Comparison of ENCODE assay signal across 24 cellular contexts in the genomic region with DNA sequence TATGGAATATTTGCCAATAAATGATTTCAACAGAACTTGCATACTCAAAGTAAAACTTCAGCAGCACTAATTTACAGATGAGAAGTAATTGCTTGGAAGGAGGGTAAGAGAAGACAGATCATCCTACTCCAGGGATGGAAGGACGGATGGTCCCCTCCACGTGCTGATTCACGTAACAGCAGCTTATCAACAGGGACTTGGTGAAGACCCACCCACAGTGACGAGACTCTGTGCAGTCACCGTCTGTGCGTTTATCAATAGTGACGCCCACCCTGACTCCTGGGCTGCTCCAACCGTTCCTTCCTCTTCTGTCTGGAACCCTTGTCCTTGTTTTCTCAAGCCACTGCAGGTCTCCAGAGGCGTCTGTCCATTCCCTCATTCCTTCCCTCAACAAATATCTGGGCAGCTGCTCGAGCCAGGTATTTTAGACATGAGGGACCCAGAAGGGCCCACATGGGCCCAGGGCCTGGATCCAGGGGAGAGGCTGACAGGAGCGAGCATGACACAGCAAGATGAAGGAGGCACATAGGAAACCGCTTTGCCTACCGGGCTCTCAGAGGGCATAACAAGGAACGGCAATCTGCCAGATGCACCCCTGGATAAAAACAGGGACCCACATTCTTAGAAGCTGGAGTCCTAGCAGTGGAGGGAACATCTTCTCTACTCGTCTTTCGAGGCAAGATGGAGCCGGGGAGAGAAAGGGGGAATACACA. TPM values are rescaled to one million over a fixed set of nuclear protein-coding genes. Genes with fewer than 3 reads are reported as not detected.
A peak's percentile ranks its signal among the peaks of the same experiment; 100 is the strongest.
DNase-seq lines count a peak whose midpoint lies in the region; ATAC-seq, FAIRE-seq and TF ChIP-seq lines count a peak whose summit lies in the region.
"Had no signal": no experiment of that assay in that cellular context is flagged by ENCODE, and none has a peak within 500 bp of the region (broad histone marks: within the 10 kb centered on the region; RNA-seq: fewer than 3 reads in every experiment).

No MANE protein-coding gene starts in this region.

- no peak for ATAC-seq in body of pancreas
- ATAC-seq: CD8-positive, alpha-beta T cell had no signal

- H2BK12ac ChIP-seq in mesenchymal stem cell (ENCODE audit: low read length in 2 of 2), result no peak overlapping the region

- H3K79me1 ChIP-seq in mesenchymal stem cell (replicated peaks; ENCODE audit: low read length, poor library complexity, severe bottlenecking), result no peaks in the 10 kb centered on the region

- TF ChIP-seq CTCF in body of pancreas (IDR thresholded peaks at IDR 0.05) (no peak), kidney (IDR thresholded peaks at IDR 0.05; ENCODE audit: borderline replicate concordance, extremely low read depth, insufficient read depth) (no peak)

- no peak overlapping the region for H2BK15ac ChIP-seq in mesenchymal stem cell (ENCODE audit: low read depth, poor library complexity, severe bottlenecking)

- H3K9ac ChIP-seq in SK-N-MC (ENCODE audit: insufficient read length) (no peak overlapping the region), mesenchymal stem cell (ENCODE audit: low read length) (peak overlapping the region; percentile 50), kidney (ENCODE audit: low read length in 2 of 2) (no peak overlapping the region)

- H3K9me3 ChIP-seq in SK-N-MC (ENCODE audit: low read depth, low read length), result no peaks in the 10 kb centered on the region
- H3K9me3 ChIP-seq in mesenchymal stem cell (ENCODE audit: control insufficient read depth, low read length), result no peaks in the 10 kb centered on the region
- H3K9me3 ChIP-seq in body of pancreas, result no peaks in the 10 kb centered on the region
- H3K9me3 ChIP-seq in kidney (ENCODE audit: control insufficient read depth in 1 of 2, low read length in 2 of 2), result no peaks in the 10 kb centered on the region
- H3K9me3 ChIP-seq: Peyer's patch had no signal

- H2AFZ ChIP-seq in mesenchymal stem cell (ENCODE audit: low read depth, low read length), result no peak overlapping the region

- DNase-seq in SK-N-MC (ENCODE audit: low read depth, low spot score) (no peak), erythroblast (lab: John Stamatoyannopoulos, UW) (peak; percentile 96 to 97), mesenchymal stem cell (no peak), substantia nigra (lab: John Stamatoyannopoulos, UW) (no peak), body of pancreas (no peak), kidney (no peak), HT-29 (ENCODE audit: low spot score) (no peak), SKM-1 (lab: John Stamatoyannopoulos, UW; ENCODE audit: unreplicated experiment) (no peak)
- DNase-seq: activated CD4-positive, alpha-beta T cell treated with anti-CD3 and anti-CD28 coated beads for 4 hours; activated naive CD4-positive, alpha-beta T cell; activated T-cell treated with anti-CD3 and anti-CD28 coated beads, Interleukin-2, amount 50 U/mL, for 48 hours; CD8-positive, alpha-beta T cell; cortex of kidney; GDM1; mesendoderm; naive B cell; NCI-H1436 treated with DMSO at 0.1 percent for 48 hours; NCI-H510A treated with DMSO at 0.1 percent for 48 hours; Peyer's patch; stimulated activated naive CD8-positive, alpha-beta T cell treated with anti-CD3 and anti-CD28 coated beads, Interleukin-15, amount 100 ng/mL, for 72 hours had no signal

- no peak for FAIRE-seq in kidney (lab: Jason Lieb, UNC)
- FAIRE-seq: endometrium, GM18507, H1, HTR-8/SVneo had no signal

- no peak overlapping the region for H3K4me3 ChIP-seq in SK-N-MC
- H3K4me3 ChIP-seq in mesenchymal stem cell (ENCODE audit: insufficient read depth in 1 of 2, low read depth in 1 of 2, low read length in 2 of 2), result no peak overlapping the region
- no peak overlapping the region for H3K4me3 ChIP-seq in body of pancreas
- H3K4me3 ChIP-seq in kidney (ENCODE audit: low read length in 2 of 2), result no peak overlapping the region
- H3K4me3 ChIP-seq: Peyer's patch had no signal

- H3K4ac ChIP-seq in mesenchymal stem cell (ENCODE audit: low read depth in 1 of 2, low read length in 2 of 2), result no peak overlapping the region

- H3K27me3 ChIP-seq in mesenchymal stem cell (ENCODE audit: control insufficient read depth in 1 of 2, insufficient read depth in 1 of 2, low read length in 2 of 2) (peaks cover 0 to 7% of the 10 kb centered on the region in 2 experiments), body of pancreas (no peaks in the 10 kb centered on the region)
- H3K27me3 ChIP-seq: Peyer's patch had no signal

- H3K36me3 ChIP-seq in SK-N-MC (ENCODE audit: insufficient read depth, low read length) (no peaks in the 10 kb centered on the region), mesenchymal stem cell (ENCODE audit: control insufficient read depth in 1 of 2, insufficient read depth in 2 of 2, low read depth in 1 of 2, low read length in 2 of 2) (no peaks in the 10 kb centered on the region), body of pancreas (replicated peaks in 1 of 2; ENCODE audit: insufficient read depth in 1 of 2, low read depth in 2 of 2) (no peaks in the 10 kb centered on the region), kidney (ENCODE audit: control insufficient read depth in 1 of 2, insufficient read depth in 2 of 2, low read length in 2 of 2) (no peaks in the 10 kb centered on the region)
- H3K36me3 ChIP-seq: Peyer's patch had no signal

- no peak overlapping the region for H4K91ac ChIP-seq in mesenchymal stem cell (ENCODE audit: low read length)

- intact Hi-C loops in body of pancreas (cut with DNase I) (no loop called here), kidney (cut with DNase I) (no loop called here)

- TF ChIP-seq POLR2A in erythroblast (IDR thresholded peaks at IDR 0.05; ENCODE audit: low read length) (peak; percentile 83), body of pancreas (IDR thresholded peaks at IDR 0.05) (no peak)

- no peak overlapping the region for H2BK120ac ChIP-seq in mesenchymal stem cell (ENCODE audit: low read depth, low read length)

- H3K4me2 ChIP-seq in mesenchymal stem cell (ENCODE audit: low read length, poor library complexity, severe bottlenecking), result no peak overlapping the region

- WGBS in mesenchymal stem cell, result 94% methylated on average over 17 of the region's 17 CpGs
- 79 to 86% methylated on average over 17 of the region's 17 CpGs for WGBS in body of pancreas, 2 donors

- H3K14ac ChIP-seq in mesenchymal stem cell (ENCODE audit: low read length in 2 of 2), result no peak overlapping the region

- no peak overlapping the region for H4K8ac ChIP-seq in mesenchymal stem cell (ENCODE audit: low read length)

- H3K18ac ChIP-seq in mesenchymal stem cell (ENCODE audit: low read depth in 1 of 2, low read length in 2 of 2), result peak overlapping the region in 1 of 2 experiments; percentile 38

- no peak overlapping the region for H3K23ac ChIP-seq in mesenchymal stem cell (ENCODE audit: low read length in 2 of 2)

- H2AK5ac ChIP-seq in mesenchymal stem cell (ENCODE audit: low read length, severe bottlenecking), result no peak overlapping the region

- no peak overlapping the region for H2BK5ac ChIP-seq in mesenchymal stem cell (ENCODE audit: low read depth, low read length, poor library complexity, severe bottlenecking)

- H3K27ac ChIP-seq in SK-N-MC, result peak overlapping the region; percentile 40; the same call in 1 of the 2 replicates
- no peak overlapping the region for H3K27ac ChIP-seq in mesenchymal stem cell (ENCODE audit: low read length, poor library complexity, severe bottlenecking)
- H3K27ac ChIP-seq in substantia nigra (ENCODE audit: low read depth, low read length, poor library complexity, severe bottlenecking), result peak overlapping the region; percentile 88
- H3K27ac ChIP-seq in body of pancreas, result no peak overlapping the region
- no peak overlapping the region for H3K27ac ChIP-seq in kidney (ENCODE audit: low read depth in 2 of 2, low read length in 2 of 2)

- H3K4me1 ChIP-seq in mesenchymal stem cell (ENCODE audit: control insufficient read depth, insufficient read depth, low read depth, low read length) (no peaks in the 10 kb centered on the region), body of pancreas (peaks cover 15% of the 10 kb centered on the region), kidney (ENCODE audit: control insufficient read depth in 1 of 2, insufficient read depth in 1 of 2, low read depth in 1 of 2, low read length in 2 of 2) (peaks cover 3 to 4% of the 10 kb centered on the region in 2 donors)
- H3K4me1 ChIP-seq: Peyer's patch had no signal

RNA-seq across cellular contexts. Expression of gene PCSK6, which starts 33.3 kb away (rescaled TPM):
- polyA plus RNA-seq in mesenchymal stem cell (2013, experiment 1 of 2), result 49.7 TPM
- polyA plus RNA-seq in mesenchymal stem cell (2013, experiment 2 of 2), result 51.6 TPM
- total RNA-seq in body of pancreas (10 to 100 TPM in 1 of 2 donors, 1 to 10 TPM in 1; 8.9 to 10.1 TPM), kidney (7.3 TPM)
- 3.8 TPM for polyA plus RNA-seq in kidney (ENCODE audit: insufficient read depth, low read depth, low replicate concordance)
- 79.8 and 81.0 TPM in 2 replicates for total RNA-seq in HT-29 (2014; rRNA removed; shearing (Covaris generic))

Comparison
In these comparisons a context has a peak if more than half of its experiments do, and no peak if none do; other contexts are left out.
1. DNase-seq: peak in erythroblast (2 of 2); none in SK-N-MC (single experiment), mesenchymal stem cell (single experiment), substantia nigra (0 of 49), body of pancreas (0 of 4), kidney (single experiment), HT-29 (single experiment) and SKM-1 (single experiment).
2. H3K27ac ChIP-seq: peak in SK-N-MC (single experiment) and substantia nigra (single experiment); none in mesenchymal stem cell (single experiment), body of pancreas (0 of 4) and kidney (0 of 2).